In the genomic region with DNA sequence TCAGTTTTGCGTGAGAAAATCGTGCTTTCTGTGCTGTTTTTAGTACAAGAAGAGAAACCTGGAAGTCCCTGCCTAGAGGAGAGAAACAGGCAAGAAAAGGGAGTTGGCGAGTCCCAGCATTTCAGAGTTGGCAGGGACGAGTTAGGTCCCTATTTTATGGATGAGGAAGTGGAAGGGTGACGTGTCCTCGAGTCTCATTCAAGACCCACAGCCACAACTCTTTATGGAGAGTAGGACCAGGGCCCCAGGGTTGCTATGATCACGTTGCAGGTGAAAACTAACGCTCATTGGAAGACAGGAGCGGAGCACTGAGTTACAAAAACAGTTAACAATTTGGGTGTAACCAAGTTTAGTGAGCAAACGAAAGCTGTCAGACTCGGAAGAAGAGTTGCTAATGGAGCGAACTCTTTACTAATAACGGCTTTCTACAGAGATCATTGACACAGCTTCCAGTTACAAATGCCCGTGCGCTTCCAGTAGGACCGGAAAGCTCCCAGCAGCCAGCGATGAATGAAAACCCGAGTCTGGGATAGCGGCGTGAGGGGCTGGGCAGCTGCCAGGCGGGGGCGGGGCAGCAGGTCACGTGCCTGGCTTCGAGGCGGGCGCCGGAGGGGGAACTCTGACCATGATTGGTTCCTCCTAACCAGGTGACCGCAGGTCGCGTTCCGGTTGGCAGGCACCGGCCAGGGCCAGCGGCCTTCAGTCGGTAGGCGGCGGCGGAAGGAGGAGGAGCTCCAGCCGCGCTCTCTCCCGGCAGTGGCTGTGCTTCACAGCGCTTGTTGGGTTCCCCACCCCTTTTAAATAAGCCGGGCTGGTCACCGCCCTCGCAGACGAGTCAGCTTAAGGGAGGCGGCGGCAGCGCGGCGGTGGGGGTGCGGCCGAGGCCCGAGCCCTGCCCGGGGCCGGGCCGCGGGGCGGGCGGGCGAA, we compare ENCODE assay signal across 8 cellular contexts. TPM values are rescaled to one million over a fixed set of nuclear protein-coding genes. Genes with fewer than 3 reads are reported as not detected.
DNase-seq lines count a peak whose midpoint lies in the region; ATAC-seq and TF ChIP-seq lines count a peak whose summit lies in the region.

A gene (plus strand): TSS at position 827 of the 927 bp plus-strand sequence. CDS start 257 bp downstream, outside the sequence.

- TF ChIP-seq POLR2A in ovary (IDR thresholded peaks at IDR 0.05): peak; percentile 72
- peak in 1 of 2 donors; percentile 98 for TF ChIP-seq POLR2A in thyroid gland (IDR thresholded peaks at IDR 0.05)

- peak; percentile 97 for ATAC-seq in HG02623 (IDR thresholded peaks at IDR 0.05; ENCODE audit: unreplicated experiment)
- peak; percentile 100 for ATAC-seq in Right ventricle myocardium inferior

- intact Hi-C loops in Right ventricle myocardium inferior (cut with DNase I): loop anchor here (1.0 to 5.0 kb wide), 2 partner anchors 86 to 184 kb away; a partner anchor contains a TSS
- intact Hi-C loops in ovary (cut with DNase I): loop anchor here in 2 of 4 donors (1.0 to 10.0 kb wide), 2 partner anchors 85 to 186 kb away; a partner anchor contains a TSS
- intact Hi-C loops in thyroid gland (cut with DNase I): loop anchor here (10.0 kb wide), 2 partner anchors 86 to 176 kb away; a partner anchor contains a TSS

- H3K4me1 ChIP-seq in ovary (ENCODE audit: insufficient read depth) (peaks cover 3% of the 10 kb centered on the region), thyroid gland (peaks cover 11 to 18% of the 10 kb centered on the region in 2 donors)

- no peaks in the 10 kb centered on the region for H3K27me3 ChIP-seq in ovary
- no peaks in the 10 kb centered on the region for H3K27me3 ChIP-seq in thyroid gland

- WGBS in ovary, 3 donors: 1 to 2% (median 1%) methylated on average over 48 to 60 of the region's 60 CpGs
- 0% methylated on average over 18 to 28 of the region's 60 CpGs for WGBS in thyroid gland, 2 donors

- CTCF ChIA-PET in GM10248 (lab: Yijun Ruan, JAX): interaction anchor here (0.8 to 2.0 kb wide), 10 partner anchors 9 to 329 kb away, joined by 3 to 8 read pairs (median 3); no protein-coding TSS in a partner anchor

- POLR2A ChIA-PET in GM10248 (lab: Yijun Ruan, JAX): interaction anchor here (0.6 to 2.2 kb wide), 12 partner anchors 9 to 324 kb away, joined by 3 to 15 read pairs (median 3); a partner anchor contains a TSS

- H3K9me3 ChIP-seq in ovary (no peaks in the 10 kb centered on the region), thyroid gland (no peaks in the 10 kb centered on the region)

- DNase-seq in GM10248 (ENCODE audit: extremely low spot score) (peak; percentile 100), NCI-H1105 (lab: John Stamatoyannopoulos, UW) (peak; percentile 96), SKM-1 treated with dmso at 0.1 percent for 144 hours (lab: John Stamatoyannopoulos, UW; ENCODE audit: unreplicated experiment) (peak; percentile 98), Right ventricle myocardium inferior (ENCODE audit: missing footprints) (peak; percentile 99), ovary (peak; percentile 99), thyroid gland (peak; percentile 99)
- DNase-seq in activated naive CD8-positive, alpha-beta T cell treated with anti-CD3 and anti-CD28 coated beads, Interleukin-2, amount 50 U/mL, for 16 hours (ENCODE audit: low read depth, low spot score): peak; percentile 94

- H3K36me3 ChIP-seq in ovary (no peaks in the 10 kb centered on the region), thyroid gland (no peaks in the 10 kb centered on the region)

- TF ChIP-seq EP300 in ovary (IDR thresholded peaks at IDR 0.05): no peak

- TF ChIP-seq CTCF in GM10248 (IDR thresholded peaks at IDR 0.05; ENCODE audit: control extremely low read depth, extremely low read depth, low read depth, missing control alignments) (no peak), ovary (IDR thresholded peaks at IDR 0.05) (peak; percentile 26 to 75 (median 66)), thyroid gland (IDR thresholded peaks at IDR 0.05) (peak in 4 of 6 experiments; percentile 16 to 57 (median 32))

- peak within 1 kb of the TSS; percentile 97 for H3K4me3 ChIP-seq in ovary
- H3K4me3 ChIP-seq in thyroid gland (replicated peaks in 1 of 3): peak within 1 kb of the TSS; percentile 71 to 86 (median 86)

- H3K27ac ChIP-seq in ovary (peak within 1 kb of the TSS in 1 of 2 donors; percentile 37), thyroid gland (peak within 1 kb of the TSS; percentile 82 to 91 (median 88))

RNA-seq across cellular contexts. Expression of the gene that starts here (rescaled TPM):
- 10.2 TPM for total RNA-seq in Right ventricle myocardium inferior
- total RNA-seq in ovary: 10 to 100 TPM in 2 of 7 donors, 1 to 10 TPM in 5; 5.4 to 13.0 (median 7.4) TPM
- 10 to 100 TPM in 1 of 2 donors, 1 to 10 TPM in 1; 4.3 to 13.8 TPM for polyA plus RNA-seq in ovary
- 10 to 100 TPM; 14.8 to 22.2 (median 17.9) TPM for total RNA-seq in thyroid gland
